In the genomic region with DNA sequence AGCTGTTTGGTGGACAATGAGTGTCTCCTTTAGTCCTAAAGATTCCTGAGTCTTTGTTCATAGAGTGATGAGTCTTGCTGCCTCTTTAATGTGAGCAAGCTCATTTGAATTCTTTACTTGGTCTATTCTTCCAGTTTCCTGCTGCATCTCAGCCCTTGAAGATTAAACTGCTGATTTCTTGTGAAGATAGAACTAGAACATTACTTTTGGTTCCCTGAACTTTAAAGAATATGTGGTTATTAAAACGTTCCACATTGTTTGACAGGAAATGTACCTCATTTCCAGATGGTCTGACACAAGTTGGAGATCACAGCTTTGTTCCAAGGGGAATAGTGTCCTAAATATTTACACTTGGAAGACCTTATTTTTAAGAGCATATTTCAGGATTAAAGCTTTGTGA, we compare ENCODE assay signal across 25 cellular contexts. TPM values are rescaled to one million over a fixed set of nuclear protein-coding genes. Genes with fewer than 3 reads are reported as not detected.
A peak's percentile ranks its signal among the peaks of the same experiment; 100 is the strongest.
DNase-seq lines count a peak whose midpoint lies in the region; ATAC-seq, FAIRE-seq and TF ChIP-seq lines count a peak whose summit lies in the region.
"Had no signal": no experiment of that assay in that cellular context is flagged by ENCODE, and none has a peak within 500 bp of the region (broad histone marks: within the 10 kb centered on the region; RNA-seq: fewer than 3 reads in every experiment).

No MANE protein-coding gene starts in this region.

- H3K4me1 Mint-ChIP-seq in stimulated activated naive CD8-positive, alpha-beta T cell treated with anti-CD3 and anti-CD28 coated beads, Interleukin-15, Interleukin-2, amounts not matched to agents 100 ng/mL and 50 ng/mL, for 24 hours (ENCODE audit: low read depth), result peaks cover 23% of the 10 kb centered on the region

- no peak for ATAC-seq in stimulated activated naive CD8-positive, alpha-beta T cell treated with anti-CD3 and anti-CD28 coated beads, Interleukin-15, Interleukin-2, amounts not matched to agents 100 U/mL and 50 U/mL, for 24 hours
- no peak for ATAC-seq in left lobe of liver
- no peak for ATAC-seq in GM21390 (IDR thresholded peaks at IDR 0.05; ENCODE audit: unreplicated experiment)
- no peak for ATAC-seq in left cardiac atrium
- ATAC-seq: gastrocnemius medialis, psoas muscle, upper lobe of right lung had no signal

- H3K27ac Mint-ChIP-seq in stimulated activated naive CD8-positive, alpha-beta T cell treated with anti-CD3 and anti-CD28 coated beads, Interleukin-15, Interleukin-2, amounts not matched to agents 100 ng/mL and 50 ng/mL, for 24 hours, result peak overlapping the region; percentile 41
- H3K27ac Mint-ChIP-seq: immature natural killer cell had no signal

- peak; percentile 33 for FAIRE-seq in islet of Langerhans (lab: Jason Lieb, UNC)
- no peak for FAIRE-seq in D721Med (lab: Jason Lieb, UNC)
- FAIRE-seq: RCC 7860 had no signal

- no peak for DNase-seq in stimulated activated naive CD8-positive, alpha-beta T cell treated with anti-CD3 and anti-CD28 coated beads, Interleukin-15, Interleukin-2, amounts not matched to agents 100 U/mL and 50 U/mL, for 24 hours
- DNase-seq in left lobe of liver (ENCODE audit: low spot score), result no peak
- no peak for DNase-seq in D721Med (ENCODE audit: insufficient read length, low spot score)
- no peak for DNase-seq in left cardiac atrium
- DNase-seq: activated CD4-positive, alpha-beta T cell treated with anti-CD3 and anti-CD28 coated beads for 4 hours; activated naive CD4-positive, alpha-beta T cell treated with anti-CD3 and anti-CD28 coated beads, Interleukin-2, amount 50 U/mL, for 16 hours; BE2C; Caco-2; effector CD4-positive, alpha-beta T cell; gastrocnemius medialis; HCEC 1CT; hippocampal formation; immature natural killer cell; NCI-H526; psoas muscle; SJCRH30; upper lobe of right lung had no signal

- H3K36me3 Mint-ChIP-seq in stimulated activated naive CD8-positive, alpha-beta T cell treated with anti-CD3 and anti-CD28 coated beads, Interleukin-15, Interleukin-2, amounts not matched to agents 100 ng/mL and 50 ng/mL, for 24 hours (ENCODE audit: low read depth), result peaks cover 34% of the 10 kb centered on the region

- H3K27ac ChIP-seq in angular gyrus (ENCODE audit: low read depth, low read length), result peak overlapping the region; percentile 7
- H3K27ac ChIP-seq: ascending aorta, esophagus muscularis mucosa, gastrocnemius medialis, neutrophil, psoas muscle, SJCRH30, upper lobe of right lung had no signal

- no peak overlapping the region for H3K4me3 Mint-ChIP-seq in stimulated activated naive CD8-positive, alpha-beta T cell treated with anti-CD3 and anti-CD28 coated beads, Interleukin-15, Interleukin-2, amounts not matched to agents 100 ng/mL and 50 ng/mL, for 24 hours
- H3K4me3 Mint-ChIP-seq: immature natural killer cell had no signal

- H3K27me3 Mint-ChIP-seq in stimulated activated naive CD8-positive, alpha-beta T cell treated with anti-CD3 and anti-CD28 coated beads, Interleukin-15, Interleukin-2, amounts not matched to agents 100 ng/mL and 50 ng/mL, for 24 hours, result no peaks in the 10 kb centered on the region

- H3K9me3 Mint-ChIP-seq in stimulated activated naive CD8-positive, alpha-beta T cell treated with anti-CD3 and anti-CD28 coated beads, Interleukin-15, Interleukin-2, amounts not matched to agents 100 ng/mL and 50 ng/mL, for 24 hours, result no peaks in the 10 kb centered on the region
- H3K9me3 Mint-ChIP-seq: immature natural killer cell had no signal

- intact Hi-C loops in left cardiac atrium (cut with DNase I), result no loop called here

- no peak for TF ChIP-seq CTCF in D721Med (IDR thresholded peaks at IDR 0.05; ENCODE audit: insufficient read depth, missing control alignments)

RNA-seq across cellular contexts. Expression of a gene that starts 52.0 kb away (rescaled TPM):
- total RNA-seq in left lobe of liver, result 3.1 TPM
- 10 to 100 TPM in 1 of 2 donors, 1 to 10 TPM in 1; 9.1 to 12.0 TPM for total RNA-seq in left cardiac atrium
